In genomic region chr19:16514383-16515019, GRCh38 we compare ENCODE assay signal across 18 cellular contexts. TPM values are rescaled to one million over a fixed set of nuclear protein-coding genes. Genes with fewer than 3 reads are reported as not detected.
DNase-seq lines count a peak whose midpoint lies in the region; TF ChIP-seq lines count a peak whose summit lies in the region.
"Had no signal": no experiment of that assay in that cellular context is flagged by ENCODE, and none has a peak within 500 bp of the region (broad histone marks: within the 10 kb centered on the region; RNA-seq: fewer than 3 reads in every experiment).

No MANE protein-coding gene starts in this region.

- H2BK12ac ChIP-seq in neuronal stem cell (ENCODE audit: low read length) = peak overlapping the region; percentile 16

- no peaks in the 10 kb centered on the region for H4K20me1 ChIP-seq in GM23248 (ENCODE audit: insufficient read depth)

- H3K4me1 ChIP-seq in HEK293 (ENCODE audit: control insufficient read depth, insufficient read depth, low read length) = no peaks in the 10 kb centered on the region
- no peaks in the 10 kb centered on the region for H3K4me1 ChIP-seq in neuronal stem cell (ENCODE audit: control insufficient read depth in 2 of 2, insufficient read depth in 1 of 2, low read depth in 1 of 2, low read length in 2 of 2)
- H3K4me1 ChIP-seq in GM23248 (ENCODE audit: insufficient read depth) = no peaks in the 10 kb centered on the region
- H3K4me1 ChIP-seq: BE2C had no signal

- no peak overlapping the region for H3K27ac ChIP-seq in HEK293 (ENCODE audit: extremely low read depth, low read depth, low read length)
- no peak overlapping the region for H3K27ac ChIP-seq in WERI-Rb-1
- no peak overlapping the region for H3K27ac ChIP-seq in neuronal stem cell (replicated peaks; ENCODE audit: low read length)
- no peak overlapping the region for H3K27ac ChIP-seq in GM23248
- H3K27ac ChIP-seq: SK-N-MC, thyroid gland had no signal

- no peak overlapping the region for H3K18ac ChIP-seq in neuronal stem cell (ENCODE audit: low read length)

- no peak overlapping the region for H2AFZ ChIP-seq in neuronal stem cell (ENCODE audit: low read length)
- no peak overlapping the region for H2AFZ ChIP-seq in GM23248

- H3K36me3 ChIP-seq in HEK293 (ENCODE audit: control insufficient read depth in 2 of 2, insufficient read depth in 1 of 2, low read length in 2 of 2) (peaks cover 23 to 74% of the 10 kb centered on the region in 2 experiments), WERI-Rb-1 (peaks cover 71% of the 10 kb centered on the region), neuronal stem cell (replicated peaks in 1 of 2; ENCODE audit: control insufficient read depth in 2 of 2, insufficient read depth in 2 of 2, low read length in 2 of 2) (peaks cover 42 to 85% of the 10 kb centered on the region in 2 donors), GM23248 (ENCODE audit: low read depth) (no peaks in the 10 kb centered on the region; the same call in 1 of the 2 replicates)

- H4K8ac ChIP-seq in neuronal stem cell (ENCODE audit: low read depth, low read length) = no peak overlapping the region

- H3K79me1 ChIP-seq in neuronal stem cell (ENCODE audit: low read depth, low read length) = peaks cover 2% of the 10 kb centered on the region

- no peak overlapping the region for H2BK15ac ChIP-seq in neuronal stem cell (ENCODE audit: low read length)

- H3K27me3 ChIP-seq in WERI-Rb-1 (ENCODE audit: insufficient read depth, low read depth, severe bottlenecking) (no peaks in the 10 kb centered on the region), neuronal stem cell (ENCODE audit: control insufficient read depth in 3 of 3, insufficient read depth in 3 of 3, low read depth in 1 of 3, low read length in 3 of 3) (no peaks in the 10 kb centered on the region), GM23248 (replicated peaks; ENCODE audit: insufficient read depth) (no peaks in the 10 kb centered on the region)
- H3K27me3 ChIP-seq: BE2C, thyroid gland had no signal

- H4K91ac ChIP-seq in neuronal stem cell (ENCODE audit: low read depth, low read length, poor library complexity) = no peak overlapping the region

- CTCF ChIA-PET in HEK293 (lab: Yijun Ruan, JAX) = interaction anchor here (0.6 to 2.3 kb wide), 5 partner anchors 10 to 73 kb away, joined by 3 to 10 read pairs (median 5); no protein-coding TSS in a partner anchor

- peak; percentile 38 for DNase-seq in WERI-Rb-1
- DNase-seq in neuronal stem cell (ENCODE audit: low spot score) = no peak
- no peak for DNase-seq in SK-N-DZ (ENCODE audit: low spot score)
- DNase-seq in GM23248 = no peak
- DNase-seq: activated CD8-positive, alpha-beta memory T cell treated with anti-CD3 and anti-CD28 coated beads, Interleukin-2, amount 50 U/mL, for 4 hours; activated naive CD4-positive, alpha-beta T cell treated with anti-CD3 and anti-CD28 coated beads for 36 hours; BE2C; GF-D8; naive thymus-derived CD8-positive, alpha-beta T cell; NCI-H187 treated with DMSO at 0.1 percent for 48 hours; NCI-H510A; small intestine; T-helper 9 cell; thyroid gland had no signal

- no CpG with 5 or more reads among the region's 24 CpGs for WGBS in neuronal stem cell (ENCODE audit: extremely low coverage in 2 of 2, insufficient read length in 2 of 2, insufficient replicate concordance in 1 of 2), 2 donors
- 92 to 93% methylated on average over 19 to 24 of the region's 24 CpGs for WGBS in GM23248 (ENCODE audit: low coverage in 1 of 2, low lambda C conversion rate in 2 of 2, missing lambda C conversion rate in 2 of 2), 2 experiments

- H3F3A ChIP-seq in GM23248 (ENCODE audit: insufficient read depth) = peaks cover 7% of the 10 kb centered on the region; the same call in 1 of the 2 replicates

- H2AK5ac ChIP-seq in neuronal stem cell (ENCODE audit: low read depth, low read length) = no peak overlapping the region

- H2BK5ac ChIP-seq in neuronal stem cell (ENCODE audit: low read length) = no peak overlapping the region

- H3K9me3 ChIP-seq in HEK293 (ENCODE audit: control insufficient read depth, insufficient read depth, low read depth, low read length) (no peaks in the 10 kb centered on the region), WERI-Rb-1 (ENCODE audit: severe bottlenecking) (no peaks in the 10 kb centered on the region), neuronal stem cell (replicated peaks in 1 of 2; ENCODE audit: control insufficient read depth in 2 of 2, insufficient read depth in 1 of 2, low read depth in 1 of 2, low read length in 2 of 2) (no peaks in the 10 kb centered on the region), GM23248 (ENCODE audit: low read depth) (no peaks in the 10 kb centered on the region)
- H3K9me3 ChIP-seq: BE2C, thyroid gland had no signal

- H3K23ac ChIP-seq in neuronal stem cell (ENCODE audit: low read depth, low read length, poor library complexity) = peak overlapping the region; percentile 85

- H3K14ac ChIP-seq in neuronal stem cell (ENCODE audit: low read length) = no peak overlapping the region

- H3K4me2 ChIP-seq in neuronal stem cell (ENCODE audit: insufficient read depth, low read length, poor library complexity, severe bottlenecking) (no peak overlapping the region), GM23248 (ENCODE audit: unreplicated experiment) (no peak overlapping the region)

- POLR2A ChIA-PET in HEK293 (lab: Yijun Ruan, JAX) = interaction anchor here (1.2 kb wide), 1 partner anchor 50 kb away, joined by 3 read pairs; no protein-coding TSS in a partner anchor

- TF ChIP-seq CTCF in HEK293 (tag by site-specific recombination; IDR thresholded peaks at IDR 0.05) (no peak), WERI-Rb-1 (IDR thresholded peaks at IDR 0.05; ENCODE audit: low read depth, low read length) (peak; percentile 42; the same call in 1 of the 2 replicates)

- H3K79me2 ChIP-seq in GM23248 (ENCODE audit: insufficient read depth) = no peaks in the 10 kb centered on the region

- in situ Hi-C loops in GM23248 (cut with MboI) = no loop called here

- H3K9me2 ChIP-seq in GM23248 (ENCODE audit: insufficient read depth) = no peaks in the 10 kb centered on the region

- H2BK120ac ChIP-seq in neuronal stem cell (ENCODE audit: low read depth, low read length) = no peak overlapping the region

- no peak overlapping the region for H3K4me3 ChIP-seq in HEK293 (ENCODE audit: low read depth, low read length)
- H3K4me3 ChIP-seq in WERI-Rb-1 (ENCODE audit: low read depth, low read length) = no peak overlapping the region
- H3K4me3 ChIP-seq in neuronal stem cell (ENCODE audit: low read length in 2 of 2) = no peak overlapping the region
- no peak overlapping the region for H3K4me3 ChIP-seq in GM23248
- H3K4me3 ChIP-seq: SK-N-MC, thyroid gland had no signal

- H3K9ac ChIP-seq in neuronal stem cell (ENCODE audit: low read depth, low read length, poor library complexity) (no peak overlapping the region), GM23248 (no peak overlapping the region)

- no peak overlapping the region for H3K4ac ChIP-seq in neuronal stem cell (ENCODE audit: low read length)

TF ChIP-seq in HEK293, 187 proteins besides CTCF, POLR2A, EP300 and RAD21:
- TF ChIP-seq PRDM1 (tag by site-specific recombination; IDR thresholded peaks at IDR 0.05) (no peak), ZNF175 (tag by site-specific recombination; IDR thresholded peaks at IDR 0.05) (no peak), ZNF600 (tag by site-specific recombination; IDR thresholded peaks at IDR 0.05) (peak; percentile 21; the same call in 1 of the 2 replicates), ZNF670 (tag by site-specific recombination; IDR thresholded peaks at IDR 0.05; ENCODE audit: low read depth) (no peak), ZNF645 (tag by site-specific recombination; IDR thresholded peaks at IDR 0.05) (no peak)

RNA-seq across cellular contexts. Expression of gene C19orf44, which starts 18.3 kb away (rescaled TPM):
- 4.7 TPM for polyA plus RNA-seq in neuronal stem cell (2013, experiment 1 of 2)
- polyA plus RNA-seq in neuronal stem cell (2013, experiment 2 of 2) = 4.7 TPM
- 3.1 and 5.9 TPM in 2 replicates for polyA plus RNA-seq in SK-N-DZ (2014; cell fraction: cytosol; rRNA removed)
- polyA plus RNA-seq in SK-N-DZ (2014; cell fraction: nucleus; rRNA removed) = 6.7 and 7.9 TPM in 2 replicates
- total RNA-seq in GM23248 (2014; rRNA removed; shearing (Covaris generic)) = 4.2 and 5.1 TPM in 2 replicates
- polyA plus RNA-seq in GM23248 (2016; fragmentation: Nextera tagmentation; extraction: Ambion mirVana) = 2.4 and 3.5 TPM in 2 replicates

RNA-seq across cellular contexts. Expression of gene CALR3, which starts 18.5 kb away (rescaled TPM):
- polyA plus RNA-seq in neuronal stem cell (2013, experiment 1 of 2) = 0.07 TPM
- polyA plus RNA-seq in neuronal stem cell (2013, experiment 2 of 2) = 0.07 TPM
- polyA plus RNA-seq in SK-N-DZ (2014; cell fraction: cytosol; rRNA removed) = not detected in 2 replicates
- not detected in 2 replicates for polyA plus RNA-seq in SK-N-DZ (2014; cell fraction: nucleus; rRNA removed)
- not detected in 2 replicates for total RNA-seq in GM23248 (2014; rRNA removed; shearing (Covaris generic))
- polyA plus RNA-seq in GM23248 (2016; fragmentation: Nextera tagmentation; extraction: Ambion mirVana) = not detected in 2 replicates
- total RNA-seq: activated naive CD4-positive, alpha-beta T cell treated with anti-CD3 and anti-CD28 coated beads for 36 hours; glomerular endothelial cell; lung microvascular endothelial cell; naive thymus-derived CD8-positive, alpha-beta T cell had no signal
- polyA plus RNA-seq: naive thymus-derived CD8-positive, alpha-beta T cell; small intestine had no signal

RNA-seq across cellular contexts. Expression of gene CHERP, which starts 27.7 kb away (rescaled TPM):
- 40.7 TPM for polyA plus RNA-seq in neuronal stem cell (2013, experiment 1 of 2)
- polyA plus RNA-seq in neuronal stem cell (2013, experiment 2 of 2) = 40.6 TPM
- 12.0 and 13.6 TPM in 2 replicates for polyA plus RNA-seq in SK-N-DZ (2014; cell fraction: cytosol; rRNA removed)
- 28.7 and 30.1 TPM in 2 replicates for polyA plus RNA-seq in SK-N-DZ (2014; cell fraction: nucleus; rRNA removed)
- total RNA-seq in GM23248 (2014; rRNA removed; shearing (Covaris generic)) = 1.4 and 2.9 TPM in 2 replicates
- 16.8 and 20.5 TPM in 2 replicates for polyA plus RNA-seq in GM23248 (2016; fragmentation: Nextera tagmentation; extraction: Ambion mirVana)

RNA-seq across cellular contexts. Expression of gene EPS15L1, which starts 42.7 kb away (rescaled TPM):
- polyA plus RNA-seq in neuronal stem cell (2013, experiment 1 of 2) = 26.7 TPM
- 25.4 TPM for polyA plus RNA-seq in neuronal stem cell (2013, experiment 2 of 2)
- polyA plus RNA-seq in SK-N-DZ (2014; cell fraction: cytosol; rRNA removed) = 8.4 and 8.6 TPM in 2 replicates
- 13.1 and 14.7 TPM in 2 replicates for polyA plus RNA-seq in SK-N-DZ (2014; cell fraction: nucleus; rRNA removed)
- total RNA-seq in GM23248 (2014; rRNA removed; shearing (Covaris generic)) = 3.1 and 9.0 TPM in 2 replicates
- 23.4 and 28.6 TPM in 2 replicates for polyA plus RNA-seq in GM23248 (2016; fragmentation: Nextera tagmentation; extraction: Ambion mirVana)

RNA-seq across cellular contexts. Expression of gene SLC35E1, which starts 57.7 kb away (rescaled TPM):
- 23.9 TPM for polyA plus RNA-seq in neuronal stem cell (2013, experiment 1 of 2)
- polyA plus RNA-seq in neuronal stem cell (2013, experiment 2 of 2) = 24.3 TPM
- 16.9 and 29.6 TPM in 2 replicates for polyA plus RNA-seq in SK-N-DZ (2014; cell fraction: cytosol; rRNA removed)
- polyA plus RNA-seq in SK-N-DZ (2014; cell fraction: nucleus; rRNA removed) = 12.1 and 13.0 TPM in 2 replicates
- 39.7 and 43.2 TPM in 2 replicates for total RNA-seq in GM23248 (2014; rRNA removed; shearing (Covaris generic))
- polyA plus RNA-seq in GM23248 (2016; fragmentation: Nextera tagmentation; extraction: Ambion mirVana) = 35.7 and 38.8 TPM in 2 replicates
